Comparison of ENCODE assay signal across 1 cellular context in the genomic region with DNA sequence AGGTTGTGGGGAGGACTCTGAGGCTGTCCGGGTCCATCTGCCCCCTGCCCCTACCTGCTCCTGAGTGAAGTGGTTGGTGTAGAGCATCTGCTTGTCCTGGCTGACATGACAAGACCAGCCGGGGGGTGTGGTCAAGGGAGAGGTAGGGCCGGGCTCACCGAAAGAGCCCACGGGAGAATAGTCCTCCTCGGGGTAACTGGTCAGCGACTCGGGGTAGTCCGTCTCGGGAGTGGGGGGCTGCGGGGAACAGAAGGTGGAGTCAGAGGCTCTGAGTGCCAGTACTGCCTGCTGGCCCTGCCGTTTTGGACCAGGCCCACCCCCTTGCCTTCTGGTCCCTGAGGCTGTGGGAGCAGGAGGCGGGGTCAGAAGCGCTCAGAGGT.
TF ChIP-seq lines count a peak whose summit lies in the region.

No MANE protein-coding gene starts in this region.

TF ChIP-seq in HEK293T, 16 proteins besides CTCF, POLR2A, EP300 and RAD21 (continued from another document):
- TF ChIP-seq BHLHE40 (IDR thresholded peaks at IDR 0.05; ENCODE audit: borderline replicate concordance) (no peak), ARNT (IDR thresholded peaks at IDR 0.05) (no peak)
